8 cellular contexts compared by ENCODE assay signal in the genomic region with DNA sequence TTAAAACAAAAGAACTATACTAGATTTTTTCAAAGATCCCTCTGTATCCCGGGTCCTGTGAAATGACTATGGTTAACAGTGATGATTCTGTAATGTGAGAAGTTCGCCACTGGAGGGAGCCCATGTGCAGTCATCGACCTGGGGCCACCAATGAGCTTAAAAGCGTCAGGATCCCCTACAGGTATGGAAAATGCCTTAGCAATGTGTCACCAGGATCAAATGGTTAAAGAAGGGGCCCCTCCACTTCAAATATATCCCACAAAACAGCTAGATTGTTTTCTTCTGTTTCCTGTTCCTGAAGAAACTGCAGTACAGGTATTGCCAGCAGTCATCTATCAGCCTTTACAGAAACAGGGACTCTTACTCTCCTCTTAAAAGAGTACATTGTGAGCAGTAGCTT. TPM values are rescaled to one million over a fixed set of nuclear protein-coding genes. Genes with fewer than 3 reads are reported as not detected.
DNase-seq lines count a peak whose midpoint lies in the region; ATAC-seq and TF ChIP-seq lines count a peak whose summit lies in the region.

No MANE protein-coding gene starts in this region.

- H3K27ac ChIP-seq in esophagus muscularis mucosa (replicated peaks in 1 of 4) = no peak overlapping the region

- no peak overlapping the region for H3K4me3 ChIP-seq in esophagus muscularis mucosa

- no peak for TF ChIP-seq EP300 in esophagus muscularis mucosa (IDR thresholded peaks at IDR 0.05)

- no peak overlapping the region for H3K4me3 Mint-ChIP-seq in natural killer cell

- H3K9me3 ChIP-seq in esophagus muscularis mucosa = no peaks in the 10 kb centered on the region

- ATAC-seq in HG03520 (IDR thresholded peaks at IDR 0.05; ENCODE audit: unreplicated experiment) (peak; percentile 29), natural killer cell (peak; percentile 65 to 73 (median 69)), GM19452 (IDR thresholded peaks at IDR 0.05; ENCODE audit: unreplicated experiment) (no peak)

- TF ChIP-seq CTCF in esophagus muscularis mucosa (IDR thresholded peaks at IDR 0.05) (peak; percentile 59 to 84 (median 68)), natural killer cell (IDR thresholded peaks at IDR 0.05) (peak; percentile 79)

- peaks cover 9 to 31% of the 10 kb centered on the region in 2 donors for H3K4me1 Mint-ChIP-seq in natural killer cell

- no peaks in the 10 kb centered on the region for H3K36me3 Mint-ChIP-seq in natural killer cell

- no peaks in the 10 kb centered on the region for H3K36me3 ChIP-seq in esophagus muscularis mucosa

- no peaks in the 10 kb centered on the region for H3K27me3 ChIP-seq in esophagus muscularis mucosa

- H3K27ac Mint-ChIP-seq in natural killer cell = no peak overlapping the region

- no peak for TF ChIP-seq POLR2A in esophagus muscularis mucosa (IDR thresholded peaks at IDR 0.05; ENCODE audit: low read depth)

- H3K9me3 Mint-ChIP-seq in natural killer cell = no peaks in the 10 kb centered on the region

- H3K4me1 ChIP-seq in esophagus muscularis mucosa = peaks cover 0 to 4% (median 0%) of the 10 kb centered on the region in 4 donors

- peak; percentile 84 for DNase-seq in ELF-1 (ENCODE audit: low read depth, low spot score)
- peak; percentile 30 for DNase-seq in NOMO-1 treated with DMSO at 0.1 percent for 48 hours (lab: John Stamatoyannopoulos, UW; ENCODE audit: unreplicated experiment)
- peak; percentile 69 for DNase-seq in activated T-cell treated with anti-CD3 and anti-CD28 coated beads for 1 hour (ENCODE audit: low read depth)
- DNase-seq in esophagus muscularis mucosa (ENCODE audit: extremely low spot score) = no peak
- peak; percentile 52 for DNase-seq in natural killer cell
- DNase-seq in stromal cell of bone marrow (ENCODE audit: low read depth) = peak; percentile 22

- H3K27me3 Mint-ChIP-seq in natural killer cell (ENCODE audit: low read depth in 2 of 2) = peaks cover 2 to 10% of the 10 kb centered on the region in 2 donors

- intact Hi-C loops in esophagus muscularis mucosa (cut with DNase I) = no loop called here
- intact Hi-C loops in natural killer cell (cut with micrococcal nuclease) = no loop called here

- 0% methylated on average over 4 of the region's 4 CpGs for WGBS in esophagus muscularis mucosa

RNA-seq across cellular contexts. Expression of a gene that starts 15.3 kb away (rescaled TPM):
- not detected for total RNA-seq in esophagus muscularis mucosa
- under 1 TPM in 1 of 3 donors, not detected in 2; 0.23 TPM for total RNA-seq in natural killer cell
